In the genomic region with DNA sequence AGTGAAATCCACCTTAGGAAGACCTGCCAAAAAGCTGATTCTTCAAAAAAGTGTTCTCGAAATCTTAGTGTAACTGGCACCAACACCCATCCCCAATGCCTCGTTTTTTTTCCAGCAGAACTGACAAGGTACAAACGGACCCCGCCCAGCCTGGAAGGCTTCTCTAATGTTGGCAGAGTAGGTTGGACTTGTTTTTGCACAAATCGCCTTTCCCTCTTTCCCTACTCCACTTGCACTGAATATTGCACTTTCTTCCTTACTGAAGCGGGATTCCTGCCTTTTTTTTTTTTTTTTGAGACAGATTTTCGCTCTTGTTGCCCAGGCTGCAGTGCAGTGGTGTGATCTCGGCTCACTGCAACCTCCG, we compare ENCODE assay signal across 8 cellular contexts. TPM values are rescaled to one million over a fixed set of nuclear protein-coding genes. Genes with fewer than 3 reads are reported as not detected.
DNase-seq lines count a peak whose midpoint lies in the region; ATAC-seq and TF ChIP-seq lines count a peak whose summit lies in the region.

No MANE protein-coding gene starts in this region.

- no peak for TF ChIP-seq CTCF in heart right ventricle (IDR thresholded peaks at IDR 0.05)
- TF ChIP-seq CTCF in prostate gland (IDR thresholded peaks at IDR 0.05) = no peak

- no peak for TF ChIP-seq POLR2A in prostate gland (IDR thresholded peaks at IDR 0.05)

- peak overlapping the region; percentile 95 for H3K27ac Mint-ChIP-seq in activated T-helper 2 cell treated with anti-CD3 and anti-CD28 coated beads, Interferon-gamma antibody, Interleukin-2, Interleukin-4, amounts not matched to agents 10 μg/mL and 5 μg/mL and 100 μg/mL, durations not matched to agents 14 hours and 24 hours and 36 hours

- H3K27me3 Mint-ChIP-seq in activated T-helper 2 cell treated with anti-CD3 and anti-CD28 coated beads, Interferon-gamma antibody, Interleukin-2, Interleukin-4, amounts not matched to agents 10 μg/mL and 5 μg/mL and 100 μg/mL, durations not matched to agents 14 hours and 24 hours and 36 hours (ENCODE audit: low read depth) = no peaks in the 10 kb centered on the region

- ATAC-seq in heart right ventricle (peak in 5 of 8 donors; percentile 2 to 10 (median 4)), GM19452 (IDR thresholded peaks at IDR 0.05; ENCODE audit: unreplicated experiment) (no peak)

- peak overlapping the region; percentile 96 for H3K4me3 Mint-ChIP-seq in activated T-helper 2 cell treated with anti-CD3 and anti-CD28 coated beads, Interferon-gamma antibody, Interleukin-2, Interleukin-4, amounts not matched to agents 10 μg/mL and 5 μg/mL and 100 μg/mL, durations not matched to agents 14 hours and 24 hours and 36 hours (ENCODE audit: low read depth)

- H3K9me3 ChIP-seq in heart right ventricle = no peaks in the 10 kb centered on the region
- no peaks in the 10 kb centered on the region for H3K9me3 ChIP-seq in prostate gland

- intact Hi-C loops in activated T-helper 2 cell treated with anti-CD3 and anti-CD28 coated beads, Interferon-gamma antibody, Interleukin-2, Interleukin-4, amounts not matched to agents 10 μg/mL and 5 μg/mL and 100 μg/mL, durations not matched to agents 14 hours and 24 hours and 36 hours (cut with micrococcal nuclease) = loop anchor here (1.0 to 5.0 kb wide), 9 partner anchors 10 to 597 kb away; a partner anchor contains a TSS
- intact Hi-C loops in heart right ventricle (cut with DNase I) (loop anchor here in 3 of 10 donors (1.0 to 10.0 kb wide), 4 partner anchors 29 to 997 kb away; a partner anchor contains a TSS), prostate gland (cut with DNase I) (loop anchor here (10.0 kb wide), 1 partner anchor 177 kb away; a partner anchor contains a TSS)

- 7% methylated on average over 9 of the region's 9 CpGs for WGBS in heart right ventricle, 2 donors
- WGBS in prostate gland = 4% methylated on average over 9 of the region's 9 CpGs

- H3K4me1 ChIP-seq in heart right ventricle (peaks cover 9 to 44% (median 31%) of the 10 kb centered on the region in 9 donors), prostate gland (replicated peaks) (no peaks in the 10 kb centered on the region)

- H3K27ac ChIP-seq in heart right ventricle (peak overlapping the region; percentile 74 to 98 (median 96)), prostate gland (peak overlapping the region; percentile 84 to 94)

- H3K36me3 ChIP-seq in heart right ventricle = peaks cover 0 to 23% (median 4%) of the 10 kb centered on the region in 9 donors
- no peaks in the 10 kb centered on the region for H3K36me3 ChIP-seq in prostate gland

- DNase-seq in DMS79 treated with DMSO at 0.1 percent for 48 hours (lab: John Stamatoyannopoulos, UW) (peak; percentile 28), DMS79 (lab: John Stamatoyannopoulos, UW) (no peak), HPDE6-E6E7 (ENCODE audit: extremely low spot score) (peak; percentile 6), heart right ventricle (peak in 1 of 2 donors; percentile 16), prostate gland (ENCODE audit: low spot score) (peak; percentile 7), cortex of kidney (lab: John Stamatoyannopoulos, UW) (no peak)
- DNase-seq in activated T-helper 2 cell treated with anti-CD3 and anti-CD28 coated beads, Interferon-gamma antibody, Interleukin-2, Interleukin-4, amounts not matched to agents 10 μg/mL and 5 μg/mL and 100 μg/mL, durations not matched to agents 14 hours and 24 hours and 36 hours (ENCODE audit: low spot score) = no peak

- peaks cover 34% of the 10 kb centered on the region for H3K4me1 Mint-ChIP-seq in activated T-helper 2 cell treated with anti-CD3 and anti-CD28 coated beads, Interferon-gamma antibody, Interleukin-2, Interleukin-4, amounts not matched to agents 10 μg/mL and 5 μg/mL and 100 μg/mL, durations not matched to agents 14 hours and 24 hours and 36 hours (ENCODE audit: low read depth)

- no peaks in the 10 kb centered on the region for H3K9me3 Mint-ChIP-seq in activated T-helper 2 cell treated with anti-CD3 and anti-CD28 coated beads, Interferon-gamma antibody, Interleukin-2, Interleukin-4, amounts not matched to agents 10 μg/mL and 5 μg/mL and 100 μg/mL, durations not matched to agents 14 hours and 24 hours and 36 hours

- H3K4me3 ChIP-seq in heart right ventricle = peak overlapping the region; percentile 66 to 93 (median 82)
- peak overlapping the region; percentile 89 to 93 for H3K4me3 ChIP-seq in prostate gland

- no peaks in the 10 kb centered on the region for H3K27me3 ChIP-seq in heart right ventricle
- H3K27me3 ChIP-seq in prostate gland (replicated peaks; ENCODE audit: insufficient read depth) = no peaks in the 10 kb centered on the region

- peaks cover 32% of the 10 kb centered on the region for H3K36me3 Mint-ChIP-seq in activated T-helper 2 cell treated with anti-CD3 and anti-CD28 coated beads, Interferon-gamma antibody, Interleukin-2, Interleukin-4, amounts not matched to agents 10 μg/mL and 5 μg/mL and 100 μg/mL, durations not matched to agents 14 hours and 24 hours and 36 hours (ENCODE audit: low read depth)

RNA-seq across cellular contexts. Expression of a gene that starts 0.5 kb away (rescaled TPM):
- total RNA-seq in activated T-helper 2 cell treated with anti-CD3 and anti-CD28 coated beads, Interferon-gamma antibody, Interleukin-2, Interleukin-4, amounts not matched to agents 10 μg/mL and 5 μg/mL and 100 μg/mL, durations not matched to agents 14 hours and 24 hours and 36 hours = 93.6 and 101 TPM in 2 replicates
- total RNA-seq in heart right ventricle (100 to 1,000 TPM; 213 to 379 (median 240) TPM), prostate gland (10 to 100 TPM; 65.7 to 67.7 TPM)
- polyA plus RNA-seq in heart right ventricle = 100 to 1,000 TPM in 1 of 2 donors, 10 to 100 TPM in 1; 90.3 to 126 TPM

RNA-seq across cellular contexts. Expression of a gene that starts 29.0 kb away (rescaled TPM):
- 24.2 and 27.5 TPM in 2 replicates for total RNA-seq in activated T-helper 2 cell treated with anti-CD3 and anti-CD28 coated beads, Interferon-gamma antibody, Interleukin-2, Interleukin-4, amounts not matched to agents 10 μg/mL and 5 μg/mL and 100 μg/mL, durations not matched to agents 14 hours and 24 hours and 36 hours
- total RNA-seq in heart right ventricle = 10 to 100 TPM in 1 of 10 donors, 1 to 10 TPM in 9; 2.8 to 13.2 (median 6.7) TPM
- 10 to 100 TPM in 1 of 2 donors, 1 to 10 TPM in 1; 8.6 to 17.0 TPM for polyA plus RNA-seq in heart right ventricle
- 10 to 100 TPM in 1 of 2 donors, 1 to 10 TPM in 1; 7.5 to 14.9 TPM for total RNA-seq in prostate gland

RNA-seq across cellular contexts. Expression of a gene that starts 34.4 kb away (rescaled TPM):
- total RNA-seq in activated T-helper 2 cell treated with anti-CD3 and anti-CD28 coated beads, Interferon-gamma antibody, Interleukin-2, Interleukin-4, amounts not matched to agents 10 μg/mL and 5 μg/mL and 100 μg/mL, durations not matched to agents 14 hours and 24 hours and 36 hours = 50.4 and 58.4 TPM in 2 replicates
- total RNA-seq in heart right ventricle (10 to 100 TPM in 9 of 10 donors, 1 to 10 TPM in 1; 9.7 to 25.8 (median 13.5) TPM), prostate gland (10 to 100 TPM; 20.6 to 72.0 TPM)
- polyA plus RNA-seq in heart right ventricle = 10 to 100 TPM in 1 of 2 donors, 1 to 10 TPM in 1; 8.4 to 11.9 TPM

Comparison
In these comparisons a context has a peak if more than half of its experiments do, and no peak if none do; other contexts are left out.
1. DNase-seq: peak in DMS79 treated with DMSO at 0.1 percent for 48 hours (single experiment), HPDE6-E6E7 (single experiment) and prostate gland (single experiment); none in DMS79 (single experiment), activated T-helper 2 cell treated with anti-CD3 and anti-CD28 coated beads, Interferon-gamma antibody, Interleukin-2, Interleukin-4, amounts not matched to agents 10 μg/mL and 5 μg/mL and 100 μg/mL, durations not matched to agents 14 hours and 24 hours and 36 hours (single experiment) and cortex of kidney (single experiment).